Comparison of ENCODE assay signal across 8 cellular contexts in genomic region chr6:22470454-22471368, GRCh38.
A peak's percentile ranks its signal among the peaks of the same experiment; 100 is the strongest.
DNase-seq lines count a peak whose midpoint lies in the region; ATAC-seq, FAIRE-seq and TF ChIP-seq lines count a peak whose summit lies in the region.

No MANE protein-coding gene starts in this region.

- CTCF ChIA-PET in HEK293 (lab: Yijun Ruan, JAX) (interaction anchor here (0.5 to 1.1 kb wide), 8 partner anchors 20 to 882 kb away, joined by 3 to 4 read pairs (median 3); no protein-coding TSS in a partner anchor), Panc1 (lab: Charles Lee) (interaction anchor here (0.5 kb wide), 1 partner anchor 257 kb away, joined by 5 read pairs; no protein-coding TSS in a partner anchor)

- peak; percentile 13; the same call in 1 of the 2 replicates for TF ChIP-seq CTCF in HEK293 (tag by site-specific recombination; IDR thresholded peaks at IDR 0.05)
- no peak for TF ChIP-seq CTCF in Panc1 (IDR thresholded peaks at IDR 0.05)
- no peak for TF ChIP-seq CTCF in foreskin fibroblast (IDR thresholded peaks at IDR 0.05; ENCODE audit: low read depth, low read length)
- no peak for TF ChIP-seq CTCF in D721Med (IDR thresholded peaks at IDR 0.05; ENCODE audit: insufficient read depth, missing control alignments)

- H3K4me1 ChIP-seq in HEK293 (ENCODE audit: control insufficient read depth, insufficient read depth, low read length) (peaks cover 8% of the 10 kb centered on the region; the same call in 1 of the 2 replicates), Panc1 (ENCODE audit: control insufficient read depth, insufficient read depth, low read length) (peaks cover 13% of the 10 kb centered on the region), skeletal muscle tissue (ENCODE audit: control insufficient read depth in 3 of 3, insufficient read depth in 3 of 3, low read length in 3 of 3) (peaks cover 23 to 31% (median 27%) of the 10 kb centered on the region in 3 donors)

- POLR2A ChIA-PET in HEK293 (lab: Yijun Ruan, JAX) (interaction anchor here (1.5 kb wide), 1 partner anchor 877 kb away, joined by 6 read pairs; the partner anchor contains the start of gene SOX4), Panc1 (lab: Charles Lee) (no interaction called here)

- intact Hi-C loops in Panc1 (cut with micrococcal nuclease; ENCODE audit: unreplicated experiment), result no loop called here

- in situ Hi-C loops in Panc1 (cut with HindIII; ENCODE audit: low pct_unique_long_range_greater_than_20kb, low sequenced_read_pairs), result no loop called here

- peak; percentile 66; the same call in 1 of the 2 replicates for ATAC-seq in Panc1

- H3K27ac ChIP-seq in HEK293 (ENCODE audit: extremely low read depth, low read depth, low read length) (peak overlapping the region; percentile 10; the same call in 1 of the 2 replicates), Panc1 (ENCODE audit: low read length) (peak overlapping the region; percentile 56), skeletal muscle tissue (ENCODE audit: low read depth, low read length) (no peak overlapping the region)

- DNase-seq in Panc1 (ENCODE audit: low read depth, low spot score) (peak; percentile 10), foreskin fibroblast (peak; percentile 12 to 80), COLO829 (ENCODE audit: low spot score) (no peak), iPS-NIHi7 (ENCODE audit: extremely low spot score) (no peak), RKO (ENCODE audit: low spot score) (no peak), D721Med (ENCODE audit: insufficient read length, low spot score) (no peak)

- H3K9me3 ChIP-seq in HEK293 (ENCODE audit: control insufficient read depth, insufficient read depth, low read depth, low read length) (no peaks in the 10 kb centered on the region), Panc1 (ENCODE audit: control insufficient read depth, insufficient read depth, low read depth, low read length) (no peaks in the 10 kb centered on the region), skeletal muscle tissue (ENCODE audit: control insufficient read depth in 3 of 3, low read length in 3 of 3) (no peaks in the 10 kb centered on the region)

- no peak for FAIRE-seq in D721Med (lab: Jason Lieb, UNC)

- H3K4me3 ChIP-seq in HEK293 (ENCODE audit: low read depth, low read length) (no peak overlapping the region), Panc1 (ENCODE audit: low read depth in 2 of 2, low read length in 2 of 2) (no peak overlapping the region), foreskin fibroblast (ENCODE audit: low read depth in 1 of 2, low read length in 2 of 2) (no peak overlapping the region), skeletal muscle tissue (ENCODE audit: low read length in 3 of 3) (peak overlapping the region in 1 of 3 donors; percentile 48)

- H3K36me3 ChIP-seq in HEK293 (ENCODE audit: control insufficient read depth in 2 of 2, insufficient read depth in 1 of 2, low read length in 2 of 2) (no peaks in the 10 kb centered on the region), Panc1 (ENCODE audit: control insufficient read depth, insufficient read depth, low read length) (no peaks in the 10 kb centered on the region), skeletal muscle tissue (ENCODE audit: control insufficient read depth in 3 of 3, insufficient read depth in 3 of 3, low read length in 3 of 3) (no peaks in the 10 kb centered on the region)

- no TSS peak for BruUV-seq in Panc1 (replicated peaks; lab: Mats Ljungman, UMichigan)

- H3K27me3 ChIP-seq in Panc1 (ENCODE audit: control insufficient read depth, insufficient read depth, low read length) (no peaks in the 10 kb centered on the region), skeletal muscle tissue (ENCODE audit: control insufficient read depth in 3 of 3, insufficient read depth in 3 of 3, low read length in 3 of 3) (no peaks in the 10 kb centered on the region)

- H3K9ac ChIP-seq in skeletal muscle tissue (ENCODE audit: low read depth in 1 of 3, low read length in 3 of 3), result peak overlapping the region in 2 of 3 donors; percentile 11 to 52

TF ChIP-seq in HEK293, 187 proteins besides CTCF, POLR2A, EP300 and RAD21 (continues in another document):
- 0 out of 2 replicates have a peak, but pooled peaks have one; percentile 13 for TF ChIP-seq ZBTB17 (tag by site-specific recombination; IDR thresholded peaks at IDR 0.05)
- no peak for TF ChIP-seq SCRT1 (tag by site-specific recombination; IDR thresholded peaks at IDR 0.05; ENCODE audit: borderline replicate concordance)
- TF ChIP-seq ZNF555 (tag by site-specific recombination; conservative IDR thresholded peaks at IDR 0.05), result no peak
- 0 out of 2 replicates have a peak, but pooled peaks have one; percentile 18 for TF ChIP-seq ZNF768 (tag by site-specific recombination; IDR thresholded peaks at IDR 0.05)
- peak; percentile 86 for TF ChIP-seq ZBTB44 (tag by site-specific recombination; IDR thresholded peaks at IDR 0.05)
- peak; percentile 86 for TF ChIP-seq PRDM6 (tag by site-specific recombination; IDR thresholded peaks at IDR 0.05)
- TF ChIP-seq PRDM4 (tag by site-specific recombination; IDR thresholded peaks at IDR 0.05), result 0 out of 2 replicates have a peak, but pooled peaks have one; percentile 19
- 0 out of 2 replicates have a peak, but pooled peaks have one; percentile 31 for TF ChIP-seq ZSCAN30 (tag by site-specific recombination; IDR thresholded peaks at IDR 0.05)
- 0 out of 2 replicates have a peak, but pooled peaks have one; percentile 11 for TF ChIP-seq ZNF629 (tag by site-specific recombination; IDR thresholded peaks at IDR 0.05)
- peak; percentile 53; the same call in 1 of the 2 replicates for TF ChIP-seq FEZF1 (tag by site-specific recombination; IDR thresholded peaks at IDR 0.05)
- TF ChIP-seq ZNF335 (tag by site-specific recombination; conservative IDR thresholded peaks at IDR 0.05), result peak; percentile 58; the same call in 1 of the 2 replicates
- 0 out of 2 replicates have a peak, but pooled peaks have one; percentile 19 for TF ChIP-seq ZNF184 (tag by site-specific recombination; IDR thresholded peaks at IDR 0.05)

Comparison
In these comparisons a context has a peak if more than half of its experiments do, and no peak if none do; other contexts are left out.
1. DNase-seq: peak in Panc1 (single experiment) and foreskin fibroblast (2 of 2); none in COLO829 (single experiment), iPS-NIHi7 (single experiment), RKO (single experiment) and D721Med (single experiment).